24 cellular contexts compared by ENCODE assay signal in the genomic region with DNA sequence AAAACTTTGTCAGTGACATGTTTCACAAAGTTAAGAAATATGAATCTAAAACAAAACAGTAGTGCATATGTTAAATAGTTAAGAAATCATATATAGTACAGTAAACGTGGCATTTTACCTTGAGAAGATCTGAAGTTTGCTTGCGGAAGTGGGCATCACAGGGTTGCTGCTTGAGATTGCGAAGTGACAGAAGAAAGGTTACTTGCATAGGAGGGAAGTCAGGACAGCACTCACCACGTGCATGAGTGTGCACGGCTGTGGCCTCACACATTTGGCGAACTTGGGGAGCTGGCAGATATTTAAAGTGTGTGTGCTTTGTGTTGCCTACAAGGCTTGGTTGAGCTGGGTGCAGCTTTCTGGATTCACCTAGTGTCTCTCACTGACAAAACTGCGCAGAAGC.
"Had no signal": no experiment of that assay in that cellular context is flagged by ENCODE, and none has a peak within 500 bp of the region (broad histone marks: within the 10 kb centered on the region; RNA-seq: fewer than 3 reads in every experiment).

No MANE protein-coding gene starts in this region.

- H3K27ac Mint-ChIP-seq: activated B cell treated with CpG ODN at 0.5 μM for 24 hours; activated naive CD8-positive, alpha-beta T cell; activated T-cell treated with anti-CD3 and anti-CD28 coated beads, Interleukin-2, amount 50 U/mL, for 72 hours; memory B cell; stimulated activated memory B cell treated with anti-CD40 and anti-IgM and Interleukin-4, amounts not matched to agents 10 μg/mL and 1 μg/mL and 100 μg/mL, for 72 hours had no signal

- H3K27ac ChIP-seq: adrenal gland, ascending aorta, brain microvascular endothelial cell, foreskin keratinocyte, sigmoid colon, testis, uterus had no signal

- H3K4me3 Mint-ChIP-seq: activated B cell treated with CpG ODN at 0.5 μM for 24 hours; activated naive CD8-positive, alpha-beta T cell; activated T-cell treated with anti-CD3 and anti-CD28 coated beads, Interleukin-2, amount 50 U/mL, for 72 hours; memory B cell; neural crest cell; stimulated activated memory B cell treated with anti-CD40 and anti-IgM and Interleukin-4, amounts not matched to agents 10 μg/mL and 1 μg/mL and 100 μg/mL, for 72 hours had no signal

- H3K4me1 ChIP-seq: adrenal gland, ascending aorta, foreskin keratinocyte, sigmoid colon, testis, uterus had no signal

- DNase-seq: activated B cell treated with CpG ODN at 0.5 μM for 24 hours; activated CD4-positive, alpha-beta T cell treated with anti-CD3 and anti-CD28 coated beads for 48 hours; activated effector memory CD4-positive, alpha-beta T cell treated with Interleukin-2 at 50 U/mL for 16 hours; activated T-cell treated with anti-CD3 and anti-CD28 coated beads, Interleukin-2, amount 50 U/mL, for 72 hours; adrenal gland; brain microvascular endothelial cell; central memory CD4-positive, alpha-beta T cell; dermis blood vessel endothelial cell; effector CD8-positive, alpha-beta T cell; erythroblast; foreskin keratinocyte; left colon; sigmoid colon; stimulated activated CD4-positive, alpha-beta T cell treated with anti-CD3 and anti-CD28 coated beads, Interleukin-15, amount 100 ng/mL, for 24 hours; T-helper 9 cell; testis; trophoblast cell; uterus had no signal

- ATAC-seq: activated T-cell treated with anti-CD3 and anti-CD28 coated beads, Interleukin-2, amount 50 U/mL, for 72 hours; foreskin keratinocyte; left colon; stimulated activated memory B cell treated with anti-CD40 and anti-IgM and Interleukin-4, amounts not matched to agents 10 μg/mL and 1 μg/mL and 100 μg/mL, for 72 hours had no signal

- H3K9me3 Mint-ChIP-seq: activated B cell treated with CpG ODN at 0.5 μM for 24 hours; activated T-cell treated with anti-CD3 and anti-CD28 coated beads, Interleukin-2, amount 50 U/mL, for 72 hours; memory B cell; stimulated activated memory B cell treated with anti-CD40 and anti-IgM and Interleukin-4, amounts not matched to agents 10 μg/mL and 1 μg/mL and 100 μg/mL, for 72 hours had no signal

- H3K36me3 ChIP-seq: adrenal gland, ascending aorta, brain microvascular endothelial cell, sigmoid colon, uterus had no signal

- H3K36me3 Mint-ChIP-seq: activated naive CD8-positive, alpha-beta T cell; stimulated activated memory B cell treated with anti-CD40 and anti-IgM and Interleukin-4, amounts not matched to agents 10 μg/mL and 1 μg/mL and 100 μg/mL, for 72 hours had no signal

- H3K27me3 ChIP-seq: adrenal gland, ascending aorta, brain microvascular endothelial cell, foreskin keratinocyte, sigmoid colon, testis, uterus had no signal

- H3K4me1 Mint-ChIP-seq: memory B cell; stimulated activated memory B cell treated with anti-CD40 and anti-IgM and Interleukin-4, amounts not matched to agents 10 μg/mL and 1 μg/mL and 100 μg/mL, for 72 hours had no signal

- H3K9me3 ChIP-seq: adrenal gland, ascending aorta, sigmoid colon, testis, uterus had no signal

- H3K4me3 ChIP-seq: adrenal gland, ascending aorta, sigmoid colon, smooth muscle cell, testis, uterus had no signal
